ENCODE assay signal across 12 cellular contexts in the genomic region with DNA sequence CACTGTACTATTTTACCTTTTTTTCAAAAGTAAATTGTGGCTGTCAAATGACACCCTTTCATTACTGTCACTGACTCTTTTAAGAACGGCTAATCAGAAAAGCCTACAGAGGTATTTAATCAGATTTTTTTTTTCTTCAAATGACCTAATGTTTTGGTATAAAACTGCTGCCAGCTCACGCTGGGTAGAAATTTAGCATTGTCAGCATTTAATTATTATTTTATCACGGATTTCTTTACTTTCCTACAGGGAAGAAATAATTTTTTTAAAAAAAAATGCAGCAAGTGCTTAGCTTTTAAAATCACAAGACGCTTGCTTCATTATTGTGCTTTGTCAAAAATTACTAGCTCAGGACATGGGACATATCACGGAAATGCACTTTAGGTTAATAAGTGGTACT.
DNase-seq lines count a peak whose midpoint lies in the region; ATAC-seq, FAIRE-seq and TF ChIP-seq lines count a peak whose summit lies in the region.
"Had no signal": no experiment of that assay in that cellular context is flagged by ENCODE, and none has a peak within 500 bp of the region (broad histone marks: within the 10 kb centered on the region; RNA-seq: fewer than 3 reads in every experiment).

No MANE protein-coding gene starts in this region.

- peak overlapping the region; percentile 37 for H3K27ac Mint-ChIP-seq in CD8-positive, alpha-beta T cell
- H3K27ac Mint-ChIP-seq in WTC11 = peak overlapping the region; percentile 51
- peak overlapping the region; percentile 0 to 65 for H3K27ac Mint-ChIP-seq in effector memory CD8-positive, alpha-beta T cell
- H3K27ac Mint-ChIP-seq in type B pancreatic cell = peak overlapping the region; percentile 67

- CTCF ChIA-PET in CD8-positive, alpha-beta T cell (lab: Charles Lee) = interaction anchor here (1.3 kb wide), 1 partner anchor 10 kb away, joined by 3 read pairs; no protein-coding TSS in a partner anchor
- CTCF ChIA-PET in WTC11 (lab: Charles Lee) = no interaction called here

- H3K4me1 Mint-ChIP-seq in CD8-positive, alpha-beta T cell (ENCODE audit: low read depth) = peaks cover 74% of the 10 kb centered on the region
- H3K4me1 Mint-ChIP-seq in WTC11 (peaks cover 79% of the 10 kb centered on the region), type B pancreatic cell (ENCODE audit: unreplicated experiment) (peaks cover 22% of the 10 kb centered on the region)
- H3K4me1 Mint-ChIP-seq in effector memory CD8-positive, alpha-beta T cell (ENCODE audit: low read depth in 2 of 2) = peaks cover 44 to 56% of the 10 kb centered on the region in 2 donors

- peaks cover 45% of the 10 kb centered on the region for H3K36me3 Mint-ChIP-seq in CD8-positive, alpha-beta T cell
- H3K36me3 Mint-ChIP-seq in WTC11 (peaks cover 24% of the 10 kb centered on the region), type B pancreatic cell (peaks cover 14% of the 10 kb centered on the region)
- peaks cover 17% of the 10 kb centered on the region for H3K36me3 Mint-ChIP-seq in effector memory CD8-positive, alpha-beta T cell (ENCODE audit: insufficient read depth)

- no peak overlapping the region for H3K4me3 Mint-ChIP-seq in CD8-positive, alpha-beta T cell
- no peak overlapping the region for H3K4me3 Mint-ChIP-seq in WTC11
- no peak overlapping the region for H3K4me3 Mint-ChIP-seq in effector memory CD8-positive, alpha-beta T cell
- no peak overlapping the region for H3K4me3 Mint-ChIP-seq in type B pancreatic cell

- H3K9me3 ChIP-seq in CD8-positive, alpha-beta T cell (ENCODE audit: low read length) = no peaks in the 10 kb centered on the region
- no peaks in the 10 kb centered on the region for H3K9me3 ChIP-seq in kidney (ENCODE audit: control insufficient read depth in 1 of 2, low read length in 2 of 2)

- peaks cover 10% of the 10 kb centered on the region for H3K4me1 ChIP-seq in CD8-positive, alpha-beta T cell (ENCODE audit: insufficient read depth, low read length)
- peaks cover 2 to 4% of the 10 kb centered on the region in 2 donors for H3K4me1 ChIP-seq in kidney (ENCODE audit: control insufficient read depth in 1 of 2, insufficient read depth in 1 of 2, low read depth in 1 of 2, low read length in 2 of 2)

- no peak for FAIRE-seq in kidney (lab: Jason Lieb, UNC)
- FAIRE-seq: G401.6, GM12891 had no signal

- no peaks in the 10 kb centered on the region for H3K27me3 ChIP-seq in CD8-positive, alpha-beta T cell (ENCODE audit: insufficient read depth, low read length)

- no peak for ATAC-seq in CD8-positive, alpha-beta T cell
- ATAC-seq in WTC11 (no peak), GM21528 (IDR thresholded peaks at IDR 0.05; ENCODE audit: low FRiP score, unreplicated experiment) (no peak)
- no peak for ATAC-seq in effector memory CD8-positive, alpha-beta T cell (replicated peaks)
- ATAC-seq: HCT116 had no signal

- intact Hi-C loops in CD8-positive, alpha-beta T cell (cut with DNase I, micrococcal nuclease) = no loop called here
- intact Hi-C loops in kidney (cut with DNase I) = no loop called here

- no peak overlapping the region for H3K9ac ChIP-seq in kidney (ENCODE audit: low read length in 2 of 2)

- no peaks in the 10 kb centered on the region for H3K9me3 Mint-ChIP-seq in CD8-positive, alpha-beta T cell
- H3K9me3 Mint-ChIP-seq in WTC11 (no peaks in the 10 kb centered on the region), type B pancreatic cell (peaks cover 7% of the 10 kb centered on the region)
- H3K9me3 Mint-ChIP-seq in effector memory CD8-positive, alpha-beta T cell = no peaks in the 10 kb centered on the region
- H3K9me3 Mint-ChIP-seq: CD14-positive monocyte had no signal

- H3K27ac ChIP-seq in CD8-positive, alpha-beta T cell (ENCODE audit: low read depth, low read length) = no peak overlapping the region
- H3K27ac ChIP-seq in kidney (ENCODE audit: low read depth in 2 of 2, low read length in 2 of 2) = no peak overlapping the region

- no peak for DNase-seq in CD8-positive, alpha-beta T cell
- DNase-seq in WTC11 (ENCODE audit: low spot score) (no peak), type B pancreatic cell (ENCODE audit: extremely low spot score, unreplicated experiment) (no peak), kidney (no peak)
- no peak for DNase-seq in effector memory CD8-positive, alpha-beta T cell
- no peak for DNase-seq in activated naive CD4-positive, alpha-beta T cell treated with anti-CD3 and anti-CD28 coated beads, Interleukin-2, amount 50 U/mL, for 16 hours
- DNase-seq: DMS79 had no signal

- no peak for TF ChIP-seq CTCF in CD8-positive, alpha-beta T cell (IDR thresholded peaks at IDR 0.05)
- TF ChIP-seq CTCF in WTC11 (IDR thresholded peaks at IDR 0.05) (no peak), type B pancreatic cell (conservative IDR thresholded peaks at IDR 0.05) (no peak), kidney (IDR thresholded peaks at IDR 0.05; ENCODE audit: borderline replicate concordance, extremely low read depth, insufficient read depth) (no peak)

- POLR2A ChIA-PET in CD8-positive, alpha-beta T cell (lab: Charles Lee) = no interaction called here
- POLR2A ChIA-PET in WTC11 (lab: Charles Lee) = no interaction called here

- H3K4me3 ChIP-seq in CD8-positive, alpha-beta T cell (ENCODE audit: low read depth, low read length) = no peak overlapping the region
- no peak overlapping the region for H3K4me3 ChIP-seq in kidney (ENCODE audit: low read length in 2 of 2)

- H3K36me3 ChIP-seq in CD8-positive, alpha-beta T cell (ENCODE audit: insufficient read depth, low read length) = no peaks in the 10 kb centered on the region
- no peaks in the 10 kb centered on the region for H3K36me3 ChIP-seq in kidney (ENCODE audit: control insufficient read depth in 1 of 2, insufficient read depth in 2 of 2, low read length in 2 of 2)

- no peaks in the 10 kb centered on the region for H3K27me3 Mint-ChIP-seq in CD8-positive, alpha-beta T cell (ENCODE audit: low read depth)
- no peaks in the 10 kb centered on the region for H3K27me3 Mint-ChIP-seq in WTC11 (ENCODE audit: low read depth)
- H3K27me3 Mint-ChIP-seq in effector memory CD8-positive, alpha-beta T cell = no peaks in the 10 kb centered on the region
- no peaks in the 10 kb centered on the region for H3K27me3 Mint-ChIP-seq in type B pancreatic cell

TF ChIP-seq in WTC11, 78 proteins besides CTCF, POLR2A, EP300 and RAD21:
- no peak for TF ChIP-seq PRRX2 (CRISPR knock-in tag; IDR thresholded peaks at IDR 0.05)
